In genomic region chr13:91347212-91347995, GRCh38 we compare ENCODE assay signal across 8 cellular contexts. TPM values are rescaled to one million over a fixed set of nuclear protein-coding genes. Genes with fewer than 3 reads are reported as not detected.
A peak's percentile ranks its signal among the peaks of the same experiment; 100 is the strongest.
DNase-seq lines count a peak whose midpoint lies in the region; ATAC-seq and TF ChIP-seq lines count a peak whose summit lies in the region.

TSS of gene MIR17HG (plus strand) at chr13:91347687.

- H3K27ac Mint-ChIP-seq in natural killer cell, result peak within 1 kb of the TSS; percentile 84 to 95
- H3K27ac Mint-ChIP-seq in stimulated activated naive B cell treated with anti-CD40 and anti-IgM and Interleukin-4, amounts not matched to agents 10 μg/mL and 1 μg/mL and 100 μg/mL, for 72 hours, result peak within 1 kb of the TSS; percentile 99

- CTCF ChIA-PET in RWPE1 (lab: Yijun Ruan, JAX), result no interaction called here

- H3K36me3 Mint-ChIP-seq in natural killer cell, result no peaks in the 10 kb centered on the region
- H3K36me3 Mint-ChIP-seq in stimulated activated naive B cell treated with anti-CD40 and anti-IgM and Interleukin-4, amounts not matched to agents 10 μg/mL and 1 μg/mL and 100 μg/mL, for 72 hours, result peaks cover 19 to 27% of the 10 kb centered on the region in 2 donors

- H3K4me2 ChIP-seq in fibroblast of lung (ENCODE audit: extremely low read depth, insufficient read depth, low read length), result peak within 1 kb of the TSS; percentile 79

- no peaks in the 10 kb centered on the region for H3K9me3 Mint-ChIP-seq in natural killer cell
- H3K9me3 Mint-ChIP-seq in stimulated activated naive B cell treated with anti-CD40 and anti-IgM and Interleukin-4, amounts not matched to agents 10 μg/mL and 1 μg/mL and 100 μg/mL, for 72 hours, result no peaks in the 10 kb centered on the region

- peaks cover 32% of the 10 kb centered on the region for H3K79me2 ChIP-seq in fibroblast of lung (ENCODE audit: control insufficient read depth, insufficient read depth, low read length)

- peak within 1 kb of the TSS; percentile 99 for H3K4me3 Mint-ChIP-seq in natural killer cell
- H3K4me3 Mint-ChIP-seq in stimulated activated naive B cell treated with anti-CD40 and anti-IgM and Interleukin-4, amounts not matched to agents 10 μg/mL and 1 μg/mL and 100 μg/mL, for 72 hours, result peak within 1 kb of the TSS; percentile 97 to 99

- peaks cover 2 to 3% of the 10 kb centered on the region in 2 donors for H3K27me3 Mint-ChIP-seq in natural killer cell (ENCODE audit: low read depth in 2 of 2)
- H3K27me3 Mint-ChIP-seq in stimulated activated naive B cell treated with anti-CD40 and anti-IgM and Interleukin-4, amounts not matched to agents 10 μg/mL and 1 μg/mL and 100 μg/mL, for 72 hours, result no peaks in the 10 kb centered on the region

- peak within 1 kb of the TSS; percentile 92 for H3K9ac ChIP-seq in fibroblast of lung (ENCODE audit: insufficient read depth, low read length)

- DNase-seq in EH (ENCODE audit: low read depth) (peak; percentile 86), H4 (ENCODE audit: low spot score) (peak; percentile 76), LNCaP clone FGC (ENCODE audit: low read depth) (no peak), RWPE1 (ENCODE audit: low spot score) (peak; percentile 86), fibroblast of lung (ENCODE audit: low read depth in 2 of 2) (peak; percentile 86 to 87), natural killer cell (peak; percentile 61)
- DNase-seq in activated T-helper 1 cell treated with anti-CD3 and anti-CD28 coated beads, Interleukin-2, amount 50 U/mL, for 16 hours (ENCODE audit: low read depth in 1 of 2, low spot score in 1 of 2), result peak; percentile 70 to 79
- peak; percentile 83 for DNase-seq in stimulated activated naive B cell treated with anti-CD40 and anti-IgM and Interleukin-4, amounts not matched to agents 10 μg/mL and 1 μg/mL and 100 μg/mL, for 72 hours

- peak within 1 kb of the TSS; percentile 91 for H3K27ac ChIP-seq in RWPE1
- peak within 1 kb of the TSS; percentile 64 for H3K27ac ChIP-seq in fibroblast of lung (ENCODE audit: insufficient read depth, low read length)

- POLR2A ChIA-PET in RWPE1 (lab: Yijun Ruan, JAX; ENCODE audit: low non-redundant PET), result no interaction called here

- H3K9me3 ChIP-seq in fibroblast of lung (ENCODE audit: control insufficient read depth, insufficient read depth, low read depth, low read length), result no peaks in the 10 kb centered on the region

- TF ChIP-seq CTCF in LNCaP clone FGC (IDR thresholded peaks at IDR 0.05; ENCODE audit: control insufficient read depth, extremely low read depth, insufficient read depth), result no peak
- no peak for TF ChIP-seq CTCF in RWPE1 (conservative IDR thresholded peaks at IDR 0.05; ENCODE audit: low read depth)
- TF ChIP-seq CTCF in fibroblast of lung (conservative IDR thresholded peaks at IDR 0.05 in 1 of 2, IDR thresholded peaks at IDR 0.05 in 1 of 2; ENCODE audit: low read depth in 1 of 2, low read length in 2 of 2), result no peak
- no peak for TF ChIP-seq CTCF in natural killer cell (IDR thresholded peaks at IDR 0.05)

- H2AFZ ChIP-seq in fibroblast of lung (ENCODE audit: low read length), result peak within 1 kb of the TSS; percentile 58

- H4K20me1 ChIP-seq in fibroblast of lung (ENCODE audit: control insufficient read depth, extremely low read depth, insufficient read depth, low read length), result no peaks in the 10 kb centered on the region

- H3K36me3 ChIP-seq in fibroblast of lung (ENCODE audit: control insufficient read depth, insufficient read depth, low read length), result no peaks in the 10 kb centered on the region

- H3K27me3 ChIP-seq in fibroblast of lung (ENCODE audit: control insufficient read depth, insufficient read depth, low read length), result peaks cover 8% of the 10 kb centered on the region

- ATAC-seq in natural killer cell, result peak; percentile 33 to 59 (median 58)
- ATAC-seq in stimulated activated naive B cell treated with anti-CD40 and anti-IgM and Interleukin-4, amounts not matched to agents 10 μg/mL and 1 μg/mL and 100 μg/mL, for 72 hours (replicated peaks), result peak; percentile 59 to 67

- H3K4me1 ChIP-seq in fibroblast of lung (ENCODE audit: control insufficient read depth, extremely low read depth, insufficient read depth, low read length), result peaks cover 7% of the 10 kb centered on the region

- peaks cover 16% of the 10 kb centered on the region in 2 donors for H3K4me1 Mint-ChIP-seq in natural killer cell
- H3K4me1 Mint-ChIP-seq in stimulated activated naive B cell treated with anti-CD40 and anti-IgM and Interleukin-4, amounts not matched to agents 10 μg/mL and 1 μg/mL and 100 μg/mL, for 72 hours, result peaks cover 7 to 37% of the 10 kb centered on the region in 2 donors

- H3K4me3 ChIP-seq in LNCaP clone FGC (ENCODE audit: low read depth, low read length) (peak within 1 kb of the TSS; percentile 68), fibroblast of lung (replicated peaks in 1 of 4; ENCODE audit: control extremely low read depth in 1 of 4, insufficient read depth in 1 of 4, low read depth in 3 of 4, low read length in 4 of 4) (peak within 1 kb of the TSS; percentile 50 to 75 (median 62))

- intact Hi-C loops in natural killer cell (cut with micrococcal nuclease), result no loop called here

RNA-seq across cellular contexts. Expression of gene MIR17HG, which starts in this region (rescaled TPM):
- 1.5 TPM in 2 replicates for total RNA-seq in H4 (2014; rRNA removed; shearing (Covaris generic))
- total RNA-seq in fibroblast of lung, result 3.3 and 6.2 TPM in 2 replicates
- 0.36 and 0.42 TPM in 2 replicates for polyA plus RNA-seq in fibroblast of lung
- 0.12 and 0.36 TPM in 2 replicates for polyA plus RNA-seq in fibroblast of lung (2012)
- 0.48 and 1.4 TPM in 2 replicates for polyA minus RNA-seq in fibroblast of lung (ENCODE audit: low replicate concordance)
- total RNA-seq in natural killer cell, result 1 to 10 TPM; 2.2 to 8.1 (median 6.1) TPM
